In the genomic region with DNA sequence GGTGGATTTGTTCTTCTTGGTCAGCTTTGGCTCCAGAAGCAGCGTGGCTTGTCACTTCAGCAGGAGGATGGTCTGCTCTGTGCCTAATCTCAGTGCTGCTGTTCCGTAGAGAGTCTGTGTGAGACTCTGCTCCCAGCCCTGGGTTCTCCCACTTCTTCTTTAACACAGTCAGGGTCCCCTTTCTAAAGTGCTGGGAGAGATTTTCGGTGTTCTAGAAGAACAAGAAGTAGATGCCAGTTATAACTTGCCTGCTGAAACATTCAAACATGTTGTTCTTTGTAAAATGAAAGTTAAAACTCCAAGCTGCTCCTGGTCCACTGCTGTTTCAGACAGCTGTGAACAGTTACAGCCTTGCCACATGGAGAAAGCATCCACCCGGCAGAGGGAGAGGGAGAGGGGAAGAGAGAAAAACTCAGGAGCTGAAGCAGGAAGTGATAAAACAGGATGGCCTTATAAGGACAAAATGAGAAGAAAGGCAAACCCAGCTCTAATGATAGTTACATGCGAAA, we compare ENCODE assay signal across 9 cellular contexts. TPM values are rescaled to one million over a fixed set of nuclear protein-coding genes. Genes with fewer than 3 reads are reported as not detected.
A peak's percentile ranks its signal among the peaks of the same experiment; 100 is the strongest.
DNase-seq lines count a peak whose midpoint lies in the region; ATAC-seq, FAIRE-seq and TF ChIP-seq lines count a peak whose summit lies in the region.
"Had no signal": no experiment of that assay in that cellular context is flagged by ENCODE, and none has a peak within 500 bp of the region (broad histone marks: within the 10 kb centered on the region; RNA-seq: fewer than 3 reads in every experiment).

No MANE protein-coding gene starts in this region.

- H3K4me1 ChIP-seq in BE2C: peaks cover 8% of the 10 kb centered on the region

- peaks cover 34% of the 10 kb centered on the region for H3K4me1 Mint-ChIP-seq in activated T-cell treated with anti-CD3 and anti-CD28 coated beads, Interleukin-2, amount 50 U/mL, for 72 hours (ENCODE audit: low read depth)
- peaks cover 19% of the 10 kb centered on the region for H3K4me1 Mint-ChIP-seq in nephron

- H3K9me3 Mint-ChIP-seq in activated T-cell treated with anti-CD3 and anti-CD28 coated beads, Interleukin-2, amount 50 U/mL, for 72 hours: no peaks in the 10 kb centered on the region
- H3K9me3 Mint-ChIP-seq in nephron: no peaks in the 10 kb centered on the region
- H3K9me3 Mint-ChIP-seq: stimulated activated naive CD8-positive, alpha-beta T cell treated with anti-CD3 and anti-CD28 coated beads, Interleukin-15, amount 100 ng/mL, for 72 hours had no signal

- H3K27ac Mint-ChIP-seq in activated T-cell treated with anti-CD3 and anti-CD28 coated beads, Interleukin-2, amount 50 U/mL, for 72 hours: no peak overlapping the region
- H3K27ac Mint-ChIP-seq in nephron: no peak overlapping the region
- H3K27ac Mint-ChIP-seq: stimulated activated naive CD8-positive, alpha-beta T cell treated with anti-CD3 and anti-CD28 coated beads, Interleukin-15, amount 100 ng/mL, for 72 hours had no signal

- peaks cover 14% of the 10 kb centered on the region for H3K36me3 ChIP-seq in BE2C

- H3K36me3 Mint-ChIP-seq in activated T-cell treated with anti-CD3 and anti-CD28 coated beads, Interleukin-2, amount 50 U/mL, for 72 hours (ENCODE audit: insufficient read depth in 2 of 2): peaks cover 5 to 13% of the 10 kb centered on the region in 2 donors
- H3K36me3 Mint-ChIP-seq in nephron (ENCODE audit: low read depth): peaks cover 3% of the 10 kb centered on the region

- DNase-seq in BE2C (peak; percentile 80), NCI-H2227 treated with DMSO at 0.1 percent for 48 hours (lab: John Stamatoyannopoulos, UW) (peak; percentile 20), foreskin fibroblast (peak; percentile 86 to 94), D721Med (ENCODE audit: insufficient read length, low spot score) (no peak)
- peak; percentile 17 to 33 for DNase-seq in activated T-cell treated with anti-CD3 and anti-CD28 coated beads, Interleukin-2, amount 50 U/mL, for 72 hours

- ATAC-seq in GM19438 (IDR thresholded peaks at IDR 0.05; ENCODE audit: low read depth, unreplicated experiment): peak; percentile 51
- ATAC-seq in activated T-cell treated with anti-CD3 and anti-CD28 coated beads, Interleukin-2, amount 50 U/mL, for 72 hours (replicated peaks in 1 of 2): no peak
- no peak for ATAC-seq in HG03439 (IDR thresholded peaks at IDR 0.05; ENCODE audit: unreplicated experiment)
- ATAC-seq: stimulated activated naive CD8-positive, alpha-beta T cell treated with anti-CD3 and anti-CD28 coated beads, Interleukin-15, amount 100 ng/mL, for 72 hours had no signal

- H3K27me3 Mint-ChIP-seq in activated T-cell treated with anti-CD3 and anti-CD28 coated beads, Interleukin-2, amount 50 U/mL, for 72 hours (ENCODE audit: low read depth): no peaks in the 10 kb centered on the region
- no peaks in the 10 kb centered on the region for H3K27me3 Mint-ChIP-seq in nephron (ENCODE audit: low read depth)
- H3K27me3 Mint-ChIP-seq: stimulated activated naive CD8-positive, alpha-beta T cell treated with anti-CD3 and anti-CD28 coated beads, Interleukin-15, amount 100 ng/mL, for 72 hours had no signal

- H3K4me3 Mint-ChIP-seq in activated T-cell treated with anti-CD3 and anti-CD28 coated beads, Interleukin-2, amount 50 U/mL, for 72 hours: no peak overlapping the region
- H3K4me3 Mint-ChIP-seq in nephron: no peak overlapping the region

- TF ChIP-seq CTCF in BE2C (IDR thresholded peaks at IDR 0.05; ENCODE audit: low read depth, low read length) (peak; percentile 51), foreskin fibroblast (IDR thresholded peaks at IDR 0.05; ENCODE audit: low read depth, low read length) (peak; percentile 20), nephron (IDR thresholded peaks at IDR 0.05; ENCODE audit: unreplicated experiment in 3 of 3) (peak in 2 of 3 experiments; percentile 20 to 28), D721Med (IDR thresholded peaks at IDR 0.05; ENCODE audit: insufficient read depth, missing control alignments) (no peak)

- H3K27me3 ChIP-seq in BE2C: no peaks in the 10 kb centered on the region

- no peaks in the 10 kb centered on the region for H3K9me3 ChIP-seq in BE2C

- no peak for FAIRE-seq in D721Med (lab: Jason Lieb, UNC)

- H3K4me3 ChIP-seq in BE2C (ENCODE audit: low read depth, low read length): peak overlapping the region; percentile 95
- H3K4me3 ChIP-seq in foreskin fibroblast (ENCODE audit: low read depth in 1 of 2, low read length in 2 of 2): peak overlapping the region; percentile 64 to 92

RNA-seq across cellular contexts. Expression of a gene that starts 55.2 kb away (rescaled TPM):
- polyA plus RNA-seq in BE2C (2012; ENCODE audit: insufficient read depth, insufficient read length, low read depth): 23.7 TPM
- total RNA-seq in activated T-cell treated with anti-CD3 and anti-CD28 coated beads, Interleukin-2, amount 50 U/mL, for 72 hours: 10 to 100 TPM; 82.5 to 87.6 TPM
